ENCODE assay signal across 26 cellular contexts in genomic region chr4:74667438-74667837, GRCh38.
"Had no signal": no experiment of that assay in that cellular context is flagged by ENCODE, and none has a peak within 500 bp of the region (broad histone marks: within the 10 kb centered on the region; RNA-seq: fewer than 3 reads in every experiment).

No MANE protein-coding gene starts in this region.

- H3K36me3 Mint-ChIP-seq: activated naive CD4-positive, alpha-beta T cell treated with anti-CD3 and anti-CD28 coated beads, Interleukin-2, amount 50 U/mL, for 72 hours; WTC11 had no signal

- FAIRE-seq: bronchial epithelial cell had no signal

- H3K4me1 Mint-ChIP-seq: activated naive CD8-positive, alpha-beta T cell treated with anti-CD3 and anti-CD28 coated beads, Interleukin-2, amount 50 U/mL, for 24 hours had no signal

- DNase-seq: activated CD4-positive, alpha-beta T cell treated with anti-CD3 and anti-CD28 coated beads for 48 hours; activated CD4-positive, alpha-beta T cell treated with anti-CD3 and anti-CD28 coated beads, Interleukin-2, amount 50 U/mL, for 4 hours; activated CD4-positive, CD25-positive, alpha-beta regulatory T cell treated with anti-CD3 and anti-CD28 coated beads, Interleukin-2, amount 50 U/mL, for 72 hours; activated CD8-positive, alpha-beta memory T cell treated with anti-CD3 and anti-CD28 coated beads for 24 hours; activated effector memory CD4-positive, alpha-beta T cell treated with anti-CD3 and anti-CD28 coated beads, Interleukin-2, amount 50 U/mL, for 16 hours; activated naive CD4-positive, alpha-beta T cell treated with Interleukin-2 at 50 U/mL for 16 hours; activated naive CD8-positive, alpha-beta T cell treated with anti-CD3 and anti-CD28 coated beads, Interleukin-2, amount 50 U/mL, for 24 hours; activated T-cell treated with anti-CD3 and anti-CD28 coated beads, Interleukin-2, amount 50 U/mL, for 4 hours; amniotic stem cell; body of pancreas; central memory CD4-positive, alpha-beta T cell; NCI-H1092; NCI-H1930; NCI-H2107; NCI-H345; NCI-H510A; NCI-H526 treated with DMSO at 0.1 percent for 48 hours; NCI-H82; Peyer's patch; SHP77 treated with DMSO at 0.1 percent for 48 hours; T-helper 17 cell; T-helper 9 cell had no signal

- H3K4me1 ChIP-seq: ascending aorta, body of pancreas, Peyer's patch had no signal

- H3K4me3 ChIP-seq: ascending aorta, body of pancreas, Peyer's patch had no signal

- H3K9me3 Mint-ChIP-seq: activated naive CD4-positive, alpha-beta T cell treated with anti-CD3 and anti-CD28 coated beads, Interleukin-2, amount 50 U/mL, for 72 hours; activated naive CD8-positive, alpha-beta T cell treated with anti-CD3 and anti-CD28 coated beads, Interleukin-2, amount 50 U/mL, for 24 hours; activated T-cell treated with anti-CD3 and anti-CD28 coated beads, Interleukin-2, amount 50 U/mL, for 4 hours; WTC11 had no signal

- H3K36me3 ChIP-seq: ascending aorta, Peyer's patch had no signal

- ATAC-seq: activated naive CD4-positive, alpha-beta T cell treated with anti-CD3 and anti-CD28 coated beads, Interleukin-2, amount 50 U/mL, for 72 hours; activated naive CD8-positive, alpha-beta T cell treated with anti-CD3 and anti-CD28 coated beads, Interleukin-2, amount 50 U/mL, for 24 hours; activated T-cell treated with anti-CD3 and anti-CD28 coated beads, Interleukin-2, amount 50 U/mL, for 4 hours; body of pancreas; T-helper 17 cell; WTC11 had no signal

- H3K27ac ChIP-seq: ascending aorta, body of pancreas, Peyer's patch had no signal

- H3K4me3 Mint-ChIP-seq: activated naive CD8-positive, alpha-beta T cell treated with anti-CD3 and anti-CD28 coated beads, Interleukin-2, amount 50 U/mL, for 24 hours; activated T-cell treated with anti-CD3 and anti-CD28 coated beads, Interleukin-2, amount 50 U/mL, for 4 hours; T-helper 17 cell; WTC11 had no signal

- H3K27me3 ChIP-seq: ascending aorta, body of pancreas, Peyer's patch had no signal

- H3K27ac Mint-ChIP-seq: activated naive CD4-positive, alpha-beta T cell treated with anti-CD3 and anti-CD28 coated beads, Interleukin-2, amount 50 U/mL, for 72 hours; activated naive CD8-positive, alpha-beta T cell treated with anti-CD3 and anti-CD28 coated beads, Interleukin-2, amount 50 U/mL, for 24 hours; T-helper 17 cell; WTC11 had no signal

- H3K9me3 ChIP-seq: ascending aorta, body of pancreas, Peyer's patch had no signal
